Comparison of ENCODE assay signal across 8 cellular contexts in the genomic region with DNA sequence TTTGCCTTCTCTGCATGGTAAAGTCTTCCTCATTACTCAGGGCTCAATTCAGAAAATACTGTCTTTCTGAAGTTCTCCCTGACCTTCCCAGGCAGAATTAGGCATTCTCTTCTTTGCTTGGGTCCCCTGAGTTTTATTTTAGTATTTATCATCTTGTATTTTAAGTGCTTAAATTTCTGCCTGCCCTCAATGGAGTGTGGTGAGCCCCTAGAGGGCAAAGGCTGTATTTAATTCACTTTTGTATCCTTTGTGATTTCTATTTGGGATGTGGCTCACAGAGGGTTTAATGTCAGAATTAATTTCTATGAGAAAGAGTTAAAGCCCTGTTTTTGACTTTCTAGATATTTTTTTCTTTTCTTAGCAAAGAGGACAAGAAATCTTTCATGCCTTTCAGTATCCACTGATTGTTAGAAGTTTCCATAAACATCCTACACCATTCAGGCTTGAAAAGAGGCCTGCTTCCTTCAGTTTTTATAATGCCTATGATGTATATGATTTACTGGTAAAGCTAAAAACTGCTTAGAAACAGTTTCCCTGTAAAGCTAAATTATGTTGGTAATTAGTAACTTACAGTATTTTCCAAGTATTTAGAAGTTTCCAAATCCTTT. TPM values are rescaled to one million over a fixed set of nuclear protein-coding genes. Genes with fewer than 3 reads are reported as not detected.
DNase-seq lines count a peak whose midpoint lies in the region; ATAC-seq, FAIRE-seq and TF ChIP-seq lines count a peak whose summit lies in the region.

No MANE protein-coding gene starts in this region.

- TF ChIP-seq EP300 in upper lobe of left lung (IDR thresholded peaks at IDR 0.05) = no peak

- H3K27ac ChIP-seq in cardiac muscle cell (no peak overlapping the region), RWPE2 (ENCODE audit: poor library complexity, severe bottlenecking) (no peak overlapping the region), foreskin keratinocyte (no peak overlapping the region), upper lobe of left lung (no peak overlapping the region)

- DNase-seq in cardiac muscle cell (ENCODE audit: low read depth in 1 of 2, low spot score in 1 of 2) = peak; percentile 6 to 59
- DNase-seq in Right ventricle myocardium inferior (ENCODE audit: missing footprints) = no peak
- no peak for DNase-seq in RWPE2 (ENCODE audit: low spot score)
- DNase-seq in foreskin keratinocyte = peak; percentile 1 to 15
- DNase-seq in upper lobe of left lung = no peak
- no peak for DNase-seq in stimulated activated naive B cell treated with anti-CD40 and anti-IgM and Interleukin-4, amounts not matched to agents 10 μg/mL and 1 μg/mL and 100 μg/mL, for 72 hours
- DNase-seq in GM12891 (ENCODE audit: insufficient read length, low spot score) = no peak

- H3K4me1 ChIP-seq in cardiac muscle cell (ENCODE audit: low read depth) (no peaks in the 10 kb centered on the region), RWPE2 (ENCODE audit: insufficient read depth, poor library complexity, severe bottlenecking) (no peaks in the 10 kb centered on the region), foreskin keratinocyte (no peaks in the 10 kb centered on the region), upper lobe of left lung (peaks cover 0 to 10% (median 4%) of the 10 kb centered on the region in 4 donors)

- ATAC-seq in Right ventricle myocardium inferior (no peak), RWPE2 (ENCODE audit: low read depth) (peak; percentile 68; the same call in 1 of the 3 replicates), foreskin keratinocyte (peak; percentile 83), upper lobe of left lung (ENCODE audit: low FRiP score in 2 of 2) (no peak), HG02884 (IDR thresholded peaks at IDR 0.05; ENCODE audit: unreplicated experiment) (no peak)
- no peak for ATAC-seq in stimulated activated naive B cell treated with anti-CD40 and anti-IgM and Interleukin-4, amounts not matched to agents 10 μg/mL and 1 μg/mL and 100 μg/mL, for 72 hours (replicated peaks)

- no peak for FAIRE-seq in GM12891 (lab: Jason Lieb, UNC)

- H3K27me3 ChIP-seq in cardiac muscle cell (no peaks in the 10 kb centered on the region), RWPE2 (ENCODE audit: insufficient read depth, poor library complexity, severe bottlenecking) (no peaks in the 10 kb centered on the region), foreskin keratinocyte (no peaks in the 10 kb centered on the region), upper lobe of left lung (no peaks in the 10 kb centered on the region)

- TF ChIP-seq CTCF in cardiac muscle cell (IDR thresholded peaks at IDR 0.05; ENCODE audit: low read depth, low read length) (peak; percentile 63), RWPE2 (IDR thresholded peaks at IDR 0.05; ENCODE audit: poor library complexity, severe bottlenecking) (peak; percentile 73), foreskin keratinocyte (conservative IDR thresholded peaks at IDR 0.05) (peak; percentile 73), upper lobe of left lung (IDR thresholded peaks at IDR 0.05) (peak in 5 of 6 experiments; percentile 34 to 56 (median 40))

- H3K4me3 ChIP-seq in cardiac muscle cell (no peak overlapping the region), RWPE2 (ENCODE audit: severe bottlenecking) (no peak overlapping the region), upper lobe of left lung (no peak overlapping the region)

- H3K4me1 Mint-ChIP-seq in stimulated activated naive B cell treated with anti-CD40 and anti-IgM and Interleukin-4, amounts not matched to agents 10 μg/mL and 1 μg/mL and 100 μg/mL, for 72 hours = no peaks in the 10 kb centered on the region

- no peak overlapping the region for H3K27ac Mint-ChIP-seq in stimulated activated naive B cell treated with anti-CD40 and anti-IgM and Interleukin-4, amounts not matched to agents 10 μg/mL and 1 μg/mL and 100 μg/mL, for 72 hours

- no peak for TF ChIP-seq POLR2A in upper lobe of left lung (IDR thresholded peaks at IDR 0.05)
- TF ChIP-seq POLR2A in GM12891 (IDR thresholded peaks at IDR 0.05; ENCODE audit: low read depth, low read length) = no peak

- H3K27me3 Mint-ChIP-seq in stimulated activated naive B cell treated with anti-CD40 and anti-IgM and Interleukin-4, amounts not matched to agents 10 μg/mL and 1 μg/mL and 100 μg/mL, for 72 hours = no peaks in the 10 kb centered on the region

- H3K9me3 ChIP-seq in cardiac muscle cell (ENCODE audit: low read depth) = no peaks in the 10 kb centered on the region
- no peaks in the 10 kb centered on the region for H3K9me3 ChIP-seq in RWPE2 (ENCODE audit: severe bottlenecking)
- no peaks in the 10 kb centered on the region for H3K9me3 ChIP-seq in upper lobe of left lung

- no peaks in the 10 kb centered on the region for H3K36me3 Mint-ChIP-seq in stimulated activated naive B cell treated with anti-CD40 and anti-IgM and Interleukin-4, amounts not matched to agents 10 μg/mL and 1 μg/mL and 100 μg/mL, for 72 hours

- no peaks in the 10 kb centered on the region for H3K9me3 Mint-ChIP-seq in stimulated activated naive B cell treated with anti-CD40 and anti-IgM and Interleukin-4, amounts not matched to agents 10 μg/mL and 1 μg/mL and 100 μg/mL, for 72 hours

- no peak overlapping the region for H3K4me3 Mint-ChIP-seq in stimulated activated naive B cell treated with anti-CD40 and anti-IgM and Interleukin-4, amounts not matched to agents 10 μg/mL and 1 μg/mL and 100 μg/mL, for 72 hours

- intact Hi-C loops in Right ventricle myocardium inferior (cut with DNase I) = loop anchor here (5.0 kb wide), 1 partner anchor 35 kb away; no protein-coding TSS in a partner anchor

- no peaks in the 10 kb centered on the region for H3K36me3 ChIP-seq in cardiac muscle cell
- no peaks in the 10 kb centered on the region for H3K36me3 ChIP-seq in RWPE2 (ENCODE audit: low read depth)
- no peaks in the 10 kb centered on the region for H3K36me3 ChIP-seq in upper lobe of left lung

TF ChIP-seq in GM12891, 5 proteins besides CTCF, POLR2A, EP300 and RAD21:
- no peak for TF ChIP-seq POLR2AphosphoS5 (IDR thresholded peaks at IDR 0.05; ENCODE audit: low read depth, low read length)
- no peak for TF ChIP-seq POU2F2 (IDR thresholded peaks at IDR 0.05; ENCODE audit: low read depth, low read length)
- TF ChIP-seq PAX5 (IDR thresholded peaks at IDR 0.05; ENCODE audit: insufficient read depth, low read length, severe bottlenecking) = no peak
- no peak for TF ChIP-seq TAF1 (IDR thresholded peaks at IDR 0.05; ENCODE audit: low read depth, low read length)
- no peak for TF ChIP-seq SPI1 (IDR thresholded peaks at IDR 0.05; ENCODE audit: low read depth, low read length)

RNA-seq across cellular contexts. Expression of a gene that starts 55.6 kb away (rescaled TPM):
- total RNA-seq in cardiac muscle cell (0.21 and 0.25 TPM in 2 replicates), Right ventricle myocardium inferior (38.1 TPM), foreskin keratinocyte (0.71 and 0.88 TPM in 2 replicates), upper lobe of left lung (100 to 1,000 TPM in 1 of 6 donors, 10 to 100 TPM in 5; 68.8 to 113 (median 80.8) TPM)
- polyA plus RNA-seq in cardiac muscle cell (0.31 TPM in 1 of 2 replicates, not detected in the other), foreskin keratinocyte (0.33 and 0.40 TPM in 2 replicates)
- polyA plus RNA-seq in GM12891 (2012; ENCODE audit: low read depth, missing spikeins) = not detected

Comparison
In these comparisons a context has a peak if more than half of its experiments do, and no peak if none do; other contexts are left out.
1. DNase-seq: peak in cardiac muscle cell (2 of 2) and foreskin keratinocyte (2 of 2); none in Right ventricle myocardium inferior (single experiment), RWPE2 (single experiment), upper lobe of left lung (0 of 2), stimulated activated naive B cell treated with anti-CD40 and anti-IgM and Interleukin-4, amounts not matched to agents 10 μg/mL and 1 μg/mL and 100 μg/mL, for 72 hours (single experiment) and GM12891 (single experiment).
2. RNA of a gene that starts 55.6 kb away (total RNA-seq): 68.8 to 113 TPM in upper lobe of left lung and 38.1 TPM in Right ventricle myocardium inferior (single experiment); 0.71 to 0.88 TPM in foreskin keratinocyte and 0.21 to 0.25 TPM in cardiac muscle cell; every median in the first group is over 10 times any median in the second.
3. ATAC-seq: peak in RWPE2 (single experiment) and foreskin keratinocyte (single experiment); none in Right ventricle myocardium inferior (single experiment), upper lobe of left lung (0 of 2), stimulated activated naive B cell treated with anti-CD40 and anti-IgM and Interleukin-4, amounts not matched to agents 10 μg/mL and 1 μg/mL and 100 μg/mL, for 72 hours (0 of 2) and HG02884 (single experiment).
4. Peak in every context shown above with its lines, with median percentiles within 50 percentile points of each other: CTCF ChIP-seq.